In genomic region chr2:151661625-151662024, GRCh38 we compare ENCODE assay signal across 27 cellular contexts.
"Had no signal": no experiment of that assay in that cellular context is flagged by ENCODE, and none has a peak within 500 bp of the region (broad histone marks: within the 10 kb centered on the region; RNA-seq: fewer than 3 reads in every experiment).

No MANE protein-coding gene starts in this region.

- H3K27me3 ChIP-seq: stomach, suprapubic skin, testis, thyroid gland, tibial artery, tibial nerve, transverse colon, upper lobe of left lung, upper lobe of right lung, uterus, vagina had no signal

- FAIRE-seq: urothelium cell line had no signal

- H3K27ac ChIP-seq: stomach, suprapubic skin, testis, thoracic aorta, thyroid gland, tibial artery, tibial nerve, transverse colon, upper lobe of left lung, upper lobe of right lung, uterus, vagina had no signal

- H3K4me3 ChIP-seq: stomach, suprapubic skin, testis, thoracic aorta, thyroid gland, tibial artery, tibial nerve, transverse colon, upper lobe of left lung, upper lobe of right lung, uterus, vagina had no signal

- H3K4me1 ChIP-seq: stomach, suprapubic skin, testis, thyroid gland, tibial artery, tibial nerve, transverse colon, upper lobe of left lung, upper lobe of right lung, uterus, vagina had no signal

- ATAC-seq: stimulated activated effector memory CD8-positive, alpha-beta T cell treated with anti-CD3 and anti-CD28 coated beads, Interleukin-12 subunit alpha, Interleukin-12 subunit beta, amount 100 ng/mL, for 72 hours; stimulated activated memory B cell treated with anti-CD40 and anti-IgM and Interleukin-4, amounts not matched to agents 10 μg/mL and 1 μg/mL and 100 μg/mL, for 72 hours; stimulated activated naive B cell treated with anti-CD40 and anti-IgM and Interleukin-4, amounts not matched to agents 10 μg/mL and 1 μg/mL and 100 μg/mL, for 72 hours; stimulated activated naive CD8-positive, alpha-beta T cell treated with anti-CD3 and anti-CD28 coated beads, Interleukin-15, amount 100 ng/mL, for 72 hours; stimulated activated naive CD8-positive, alpha-beta T cell treated with anti-CD3 and anti-CD28 coated beads, Interleukin-15, Interleukin-2, amounts not matched to agents 100 U/mL and 50 U/mL, for 24 hours; upper lobe of right lung had no signal

- H3K36me3 ChIP-seq: stomach, suprapubic skin, thoracic aorta, thyroid gland, tibial artery, tibial nerve, transverse colon, upper lobe of left lung, upper lobe of right lung, uterus, vagina had no signal

- H3K9me3 ChIP-seq: stomach, suprapubic skin, testis, thoracic aorta, thyroid gland, tibial artery, tibial nerve, transverse colon, upper lobe of left lung, upper lobe of right lung, uterus, vagina had no signal

- DNase-seq: stimulated activated CD4-positive, alpha-beta T cell treated with anti-CD3 and anti-CD28 coated beads, Interleukin-2, amount 100 ng/mL, for 48 hours; stimulated activated CD4-positive, alpha-beta T cell treated with anti-CD3 and anti-CD28 coated beads, Interleukin-4, amount 100 ng/mL, for 1 hour; stimulated activated CD4-positive, alpha-beta T cell treated with anti-CD3 and anti-CD28 coated beads, Interleukin-4, amount 100 ng/mL, for 24 hours; stimulated activated CD4-positive, alpha-beta T cell treated with anti-CD3 and anti-CD28 coated beads, Interleukin-4, amount 100 ng/mL, for 4 hours; stimulated activated CD8-positive, alpha-beta memory T cell treated with anti-CD3 and anti-CD28 coated beads, Interleukin-4, amount 100 ng/mL, for 48 hours; stimulated activated naive B cell treated with anti-CD40 and anti-IgM and Interleukin-4, amounts not matched to agents 10 μg/mL and 1 μg/mL and 100 μg/mL, for 72 hours; stimulated activated naive CD4-positive, alpha-beta T cell; stimulated activated naive CD4-positive, alpha-beta T cell treated with Interleukin-2 at 50 U/mL for 16 hours; stimulated activated naive CD8-positive, alpha-beta T cell treated with anti-CD3 and anti-CD28 coated beads, Interleukin-15, amount 100 ng/mL, for 72 hours; stimulated activated naive CD8-positive, alpha-beta T cell treated with anti-CD3 and anti-CD28 coated beads, Interleukin-15, Interleukin-2, amounts not matched to agents 100 U/mL and 50 U/mL, for 24 hours; stomach; substantia nigra; testis; thyroid gland; tibial artery; transverse colon; trophoblast cell; upper lobe of left lung; upper lobe of right lung; uterus had no signal
